In genomic region chr4:176729489-176729888, GRCh38 we compare ENCODE assay signal across 13 cellular contexts.
DNase-seq lines count a peak whose midpoint lies in the region; ATAC-seq and TF ChIP-seq lines count a peak whose summit lies in the region.
"Had no signal": no experiment of that assay in that cellular context is flagged by ENCODE, and none has a peak within 500 bp of the region (broad histone marks: within the 10 kb centered on the region; RNA-seq: fewer than 3 reads in every experiment).

No MANE protein-coding gene starts in this region.

- H3K79me2 ChIP-seq in Karpas-422 (ENCODE audit: low read length), result no peaks in the 10 kb centered on the region

- POLR2A ChIA-PET in naive thymus-derived CD4-positive, alpha-beta T cell (lab: Charles Lee), result no interaction called here

- CTCF ChIA-PET in naive thymus-derived CD4-positive, alpha-beta T cell (lab: Charles Lee), result no interaction called here

- no peaks in the 10 kb centered on the region for H3K9me3 Mint-ChIP-seq in HFFc6
- H3K9me3 Mint-ChIP-seq in naive thymus-derived CD4-positive, alpha-beta T cell, result peaks cover 0 to 3% (median 0%) of the 10 kb centered on the region in 11 donors
- H3K9me3 Mint-ChIP-seq: CD4-positive, alpha-beta memory T cell had no signal

- intact Hi-C loops in naive thymus-derived CD4-positive, alpha-beta T cell (cut with micrococcal nuclease), result no loop called here

- TF ChIP-seq CTCF in HFFc6 (IDR thresholded peaks at IDR 0.05) (no peak), fibroblast of mammary gland (conservative IDR thresholded peaks at IDR 0.05; ENCODE audit: control insufficient read depth, insufficient read depth, low read depth, low read length) (no peak), omental fat pad (IDR thresholded peaks at IDR 0.05) (no peak)

- peak overlapping the region; percentile 45 for H3K4me3 Mint-ChIP-seq in HFFc6
- no peak overlapping the region for H3K4me3 Mint-ChIP-seq in naive thymus-derived CD4-positive, alpha-beta T cell
- H3K4me3 Mint-ChIP-seq: CD4-positive, alpha-beta memory T cell had no signal

- peak; percentile 64 for ATAC-seq in SK-N-SH treated with all-trans-retinoic acid at 6 μM for 48 hours
- ATAC-seq in omental fat pad (ENCODE audit: low FRiP score), result peak; percentile 70
- ATAC-seq in naive thymus-derived CD4-positive, alpha-beta T cell, result no peak
- ATAC-seq: GM12878 had no signal

- no peak overlapping the region for H3K9ac ChIP-seq in Karpas-422 (ENCODE audit: low read length)

- no peaks in the 10 kb centered on the region for H3K36me3 ChIP-seq in naive thymus-derived CD4-positive, alpha-beta T cell (ENCODE audit: control insufficient read depth in 2 of 3, insufficient read depth in 3 of 3, low read length in 3 of 3)
- H3K36me3 ChIP-seq in Karpas-422 (ENCODE audit: insufficient read depth, low read length), result no peaks in the 10 kb centered on the region
- H3K36me3 ChIP-seq: BE2C had no signal

- no peak overlapping the region for H3K4me2 ChIP-seq in Karpas-422 (ENCODE audit: low read depth, low read length, poor library complexity, severe bottlenecking)

- no peak overlapping the region for H2AFZ ChIP-seq in Karpas-422 (ENCODE audit: low read length)

- H3K27ac ChIP-seq in naive thymus-derived CD4-positive, alpha-beta T cell (ENCODE audit: low read depth, low read length), result no peak overlapping the region
- H3K27ac ChIP-seq in Karpas-422 (ENCODE audit: low read length), result no peak overlapping the region
- H3K27ac ChIP-seq: C4-2B had no signal

- peaks cover 6% of the 10 kb centered on the region for H3K27me3 Mint-ChIP-seq in HFFc6 (ENCODE audit: insufficient read depth)
- H3K27me3 Mint-ChIP-seq in naive thymus-derived CD4-positive, alpha-beta T cell, result no peaks in the 10 kb centered on the region
- H3K27me3 Mint-ChIP-seq: CD4-positive, alpha-beta memory T cell had no signal

- H4K20me1 ChIP-seq in Karpas-422 (ENCODE audit: insufficient read depth, low read depth, low read length), result no peaks in the 10 kb centered on the region

- peaks cover 86% of the 10 kb centered on the region for H3K4me1 Mint-ChIP-seq in HFFc6 (ENCODE audit: low read depth)
- H3K4me1 Mint-ChIP-seq in naive thymus-derived CD4-positive, alpha-beta T cell, result no peaks in the 10 kb centered on the region
- H3K4me1 Mint-ChIP-seq: CD4-positive, alpha-beta memory T cell had no signal

- H3K9me2 ChIP-seq in Karpas-422 (replicated peaks; ENCODE audit: insufficient read depth, low read length), result no peaks in the 10 kb centered on the region

- no peaks in the 10 kb centered on the region for H3K27me3 ChIP-seq in naive thymus-derived CD4-positive, alpha-beta T cell (ENCODE audit: control insufficient read depth in 2 of 2, insufficient read depth in 2 of 2, low read length in 2 of 2)
- no peaks in the 10 kb centered on the region for H3K27me3 ChIP-seq in Karpas-422 (ENCODE audit: low read length)
- H3K27me3 ChIP-seq: BE2C had no signal

- H3K9me3 ChIP-seq in naive thymus-derived CD4-positive, alpha-beta T cell (ENCODE audit: control insufficient read depth in 2 of 3, low read length in 3 of 3), result no peaks in the 10 kb centered on the region
- no peaks in the 10 kb centered on the region for H3K9me3 ChIP-seq in Karpas-422 (ENCODE audit: low read length)
- H3K9me3 ChIP-seq: BE2C had no signal

- H3K4me1 ChIP-seq in naive thymus-derived CD4-positive, alpha-beta T cell (ENCODE audit: control insufficient read depth in 2 of 2, insufficient read depth in 2 of 2, low read length in 2 of 2), result no peaks in the 10 kb centered on the region
- H3K4me1 ChIP-seq in Karpas-422 (ENCODE audit: low read length), result no peaks in the 10 kb centered on the region
- H3K4me1 ChIP-seq: BE2C had no signal

- H3K4me3 ChIP-seq in fibroblast of mammary gland (ENCODE audit: control insufficient read depth, low read depth, low read length) (no peak overlapping the region), Karpas-422 (ENCODE audit: low read length) (no peak overlapping the region)
- H3K4me3 ChIP-seq in naive thymus-derived CD4-positive, alpha-beta T cell (ENCODE audit: low read length), result no peak overlapping the region
- H3K4me3 ChIP-seq: GM12878 had no signal

- H3K27ac Mint-ChIP-seq in HFFc6, result peak overlapping the region; percentile 64
- H3K27ac Mint-ChIP-seq in naive thymus-derived CD4-positive, alpha-beta T cell, result no peak overlapping the region
- H3K27ac Mint-ChIP-seq: CD4-positive, alpha-beta memory T cell had no signal

- DNase-seq in HFFc6 (no peak), fibroblast of mammary gland (ENCODE audit: low read depth) (peak; percentile 32), omental fat pad (ENCODE audit: low spot score) (no peak), Karpas-422 (no peak), NOMO-1 treated with DMSO at 0.1 percent for 48 hours (lab: John Stamatoyannopoulos, UW; ENCODE audit: unreplicated experiment) (no peak)
- no peak for DNase-seq in naive thymus-derived CD4-positive, alpha-beta T cell
- DNase-seq: BE2C; CD4-positive, alpha-beta memory T cell; DMS79; HCEC 1CT had no signal

- H3K36me3 Mint-ChIP-seq in HFFc6 (ENCODE audit: low read depth), result peaks cover 50% of the 10 kb centered on the region
- no peaks in the 10 kb centered on the region for H3K36me3 Mint-ChIP-seq in naive thymus-derived CD4-positive, alpha-beta T cell
- H3K36me3 Mint-ChIP-seq: CD4-positive, alpha-beta memory T cell had no signal

TF ChIP-seq in SK-N-SH treated with all-trans-retinoic acid at 6 μM for 48 hours, 23 proteins besides CTCF, POLR2A, EP300 and RAD21 (continues in another document):
- TF ChIP-seq POU6F1 (CRISPR knock-in tag; IDR thresholded peaks at IDR 0.05; ENCODE audit: borderline replicate concordance, low read depth), result no peak
- no peak for TF ChIP-seq ZNF565 (CRISPR knock-in tag; conservative IDR thresholded peaks at IDR 0.05; ENCODE audit: low read depth)
- TF ChIP-seq BACH2 (CRISPR knock-in tag; IDR thresholded peaks at IDR 0.05; ENCODE audit: borderline replicate concordance), result no peak
- no peak for TF ChIP-seq SNAI2 (CRISPR knock-in tag; IDR thresholded peaks at IDR 0.05)
- no peak for TF ChIP-seq CSRNP3 (CRISPR knock-in tag; IDR thresholded peaks at IDR 0.05)
- no peak for TF ChIP-seq TSHZ2 (CRISPR knock-in tag; IDR thresholded peaks at IDR 0.05)
- no peak for TF ChIP-seq OSR1 (CRISPR knock-in tag; IDR thresholded peaks at IDR 0.05)
